ENCODE assay signal across 8 cellular contexts in genomic region chr22:48494968-48495750, GRCh38.
"Had no signal": no experiment of that assay in that cellular context is flagged by ENCODE, and none has a peak within 500 bp of the region (broad histone marks: within the 10 kb centered on the region; RNA-seq: fewer than 3 reads in every experiment).

No MANE protein-coding gene starts in this region.

- H3K9me3 ChIP-seq: vagina had no signal

- H3K36me3 ChIP-seq: vagina had no signal

- DNase-seq: activated CD4-positive, alpha-beta T cell treated with anti-CD3 and anti-CD28 coated beads for 4 hours; activated naive CD4-positive, alpha-beta T cell treated with anti-CD3 and anti-CD28 coated beads for 36 hours; activated T-cell treated with anti-CD3 and anti-CD28 coated beads for 4 hours; occipital lobe; T-helper 1 cell had no signal

- H3K27me3 ChIP-seq: vagina had no signal

- H3K27ac ChIP-seq: vagina had no signal

- H3K4me3 ChIP-seq: vagina had no signal

- ATAC-seq: activated T-helper 17 cell treated with anti-CD3 and anti-CD28 coated beads, Interleukin-2, amount 50 U/mL, for 72 hours; naive thymus-derived CD4-positive, alpha-beta T cell had no signal
